21 cellular contexts compared by ENCODE assay signal in the genomic region with DNA sequence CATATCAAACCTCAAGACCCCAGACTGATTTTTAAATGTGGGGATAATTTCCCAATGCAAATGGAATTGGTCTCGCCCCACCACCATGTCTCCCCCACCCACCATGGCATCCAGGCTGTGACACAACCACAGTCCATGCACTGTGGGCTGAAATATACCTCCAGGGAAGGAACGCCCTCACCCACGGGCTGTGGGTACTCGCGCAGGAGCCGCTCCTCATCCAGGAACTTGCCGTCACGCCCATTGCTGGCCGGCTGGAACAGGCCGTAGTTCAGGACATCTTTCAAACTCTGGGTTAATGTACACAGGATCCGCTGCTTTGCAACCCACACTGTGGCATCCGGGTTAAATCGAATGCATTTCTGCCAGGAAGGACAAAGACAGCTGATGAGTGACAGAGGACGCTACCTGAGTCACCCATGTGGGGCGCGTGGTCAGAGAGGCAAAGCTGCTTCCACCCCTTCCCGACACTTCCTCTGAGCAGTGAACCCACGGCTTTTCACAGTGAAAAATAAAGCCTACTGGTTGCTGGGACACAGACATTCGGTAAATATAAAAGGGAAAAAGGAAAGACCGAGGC.
DNase-seq lines count a peak whose midpoint lies in the region; ATAC-seq, FAIRE-seq and TF ChIP-seq lines count a peak whose summit lies in the region.
"Had no signal": no experiment of that assay in that cellular context is flagged by ENCODE, and none has a peak within 500 bp of the region (broad histone marks: within the 10 kb centered on the region; RNA-seq: fewer than 3 reads in every experiment).

No MANE protein-coding gene starts in this region.

- H3K27me3 ChIP-seq in mesenchymal stem cell (ENCODE audit: control insufficient read depth in 1 of 2, insufficient read depth in 1 of 2, low read length in 2 of 2) (peaks cover 0 to 4% of the 10 kb centered on the region in 2 experiments), small intestine (ENCODE audit: control insufficient read depth in 2 of 2, insufficient read depth in 2 of 2, low read length in 2 of 2) (peaks cover 0 to 4% of the 10 kb centered on the region in 2 donors)

- intact Hi-C loops in activated CD4-positive, alpha-beta T cell treated with anti-CD3 and anti-CD28 coated beads, Interleukin-2, amount 10 ng/mL, durations not matched to agents 24 days and 14 days (cut with micrococcal nuclease), result no loop called here

- TF ChIP-seq CTCF in epithelial cell of proximal tubule (conservative IDR thresholded peaks at IDR 0.05; ENCODE audit: low read depth, low read length) (no peak), GM10266 (IDR thresholded peaks at IDR 0.05; ENCODE audit: control insufficient read depth, insufficient read depth, low read depth, missing control alignments) (no peak)

- peak overlapping the region; percentile 36 for H4K91ac ChIP-seq in mesenchymal stem cell (ENCODE audit: low read length)

- H3K14ac ChIP-seq in mesenchymal stem cell (ENCODE audit: low read length in 2 of 2), result no peak overlapping the region

- no peak overlapping the region for H3K4me3 Mint-ChIP-seq in activated CD4-positive, alpha-beta T cell treated with anti-CD3 and anti-CD28 coated beads, Interleukin-2, amount 10 ng/mL, durations not matched to agents 24 days and 14 days
- no peak overlapping the region for H3K4me3 Mint-ChIP-seq in stimulated activated naive B cell treated with anti-CD40 and anti-IgM and Interleukin-4, amounts not matched to agents 10 μg/mL and 1 μg/mL and 100 μg/mL, for 72 hours
- H3K4me3 Mint-ChIP-seq: B cell; CD8-positive, alpha-beta T cell; GM23338; HFFc6 had no signal

- H2BK120ac ChIP-seq in mesenchymal stem cell (ENCODE audit: low read depth, low read length), result no peak overlapping the region

- no peak overlapping the region for H3K4me2 ChIP-seq in mesenchymal stem cell (ENCODE audit: low read length, poor library complexity, severe bottlenecking)
- H3K4me2 ChIP-seq: BLaER1 treated with 17β-estradiol and CSF1 and Interleukin-3, amounts not matched to agents 10 nM and 100 nM; GM23338 had no signal

- H3K4me1 ChIP-seq in mesenchymal stem cell (ENCODE audit: control insufficient read depth, insufficient read depth, low read depth, low read length) (peaks cover 2% of the 10 kb centered on the region), small intestine (ENCODE audit: control insufficient read depth in 2 of 2, insufficient read depth in 1 of 2, low read depth in 1 of 2, low read length in 1 of 2) (peaks cover 0 to 2% of the 10 kb centered on the region in 2 donors)

- DNase-seq in SW480 (ENCODE audit: low spot score) (peak; percentile 6), epithelial cell of proximal tubule (ENCODE audit: low read depth) (peak; percentile 54), mesenchymal stem cell (no peak), small intestine (peak; percentile 14), GM10266 (ENCODE audit: extremely low spot score) (no peak)
- no peak for DNase-seq in activated CD4-positive, alpha-beta T cell treated with anti-CD3 and anti-CD28 coated beads, Interleukin-2, amount 10 ng/mL, durations not matched to agents 24 days and 14 days
- no peak for DNase-seq in stimulated activated naive B cell treated with anti-CD40 and anti-IgM and Interleukin-4, amounts not matched to agents 10 μg/mL and 1 μg/mL and 100 μg/mL, for 72 hours
- DNase-seq: Calu3; CD8-positive, alpha-beta T cell; DMS79 treated with DMSO at 0.1 percent for 48 hours; GF-D8; H7; HFFc6 had no signal

- no peak overlapping the region for H3K4ac ChIP-seq in mesenchymal stem cell (ENCODE audit: low read depth in 1 of 2, low read length in 2 of 2)

- H2AFZ ChIP-seq in mesenchymal stem cell (ENCODE audit: low read depth, low read length), result no peak overlapping the region
- H2AFZ ChIP-seq: GM23338 had no signal

- no peak overlapping the region for H2BK5ac ChIP-seq in mesenchymal stem cell (ENCODE audit: low read depth, low read length, poor library complexity, severe bottlenecking)

- H4K8ac ChIP-seq in mesenchymal stem cell (ENCODE audit: low read length), result no peak overlapping the region

- H3K79me1 ChIP-seq in mesenchymal stem cell (replicated peaks; ENCODE audit: low read length, poor library complexity, severe bottlenecking), result no peaks in the 10 kb centered on the region

- H3K27ac Mint-ChIP-seq in activated CD4-positive, alpha-beta T cell treated with anti-CD3 and anti-CD28 coated beads, Interleukin-2, amount 10 ng/mL, durations not matched to agents 24 days and 14 days, result no peak overlapping the region
- no peak overlapping the region for H3K27ac Mint-ChIP-seq in stimulated activated naive B cell treated with anti-CD40 and anti-IgM and Interleukin-4, amounts not matched to agents 10 μg/mL and 1 μg/mL and 100 μg/mL, for 72 hours
- H3K27ac Mint-ChIP-seq: B cell; CD8-positive, alpha-beta T cell; HFFc6 had no signal

- peaks cover 2% of the 10 kb centered on the region for H3K4me1 Mint-ChIP-seq in activated CD4-positive, alpha-beta T cell treated with anti-CD3 and anti-CD28 coated beads, Interleukin-2, amount 10 ng/mL, durations not matched to agents 24 days and 14 days
- peaks cover 3 to 6% of the 10 kb centered on the region in 2 donors for H3K4me1 Mint-ChIP-seq in stimulated activated naive B cell treated with anti-CD40 and anti-IgM and Interleukin-4, amounts not matched to agents 10 μg/mL and 1 μg/mL and 100 μg/mL, for 72 hours
- H3K4me1 Mint-ChIP-seq: B cell had no signal

- no peaks in the 10 kb centered on the region for H3K27me3 Mint-ChIP-seq in activated CD4-positive, alpha-beta T cell treated with anti-CD3 and anti-CD28 coated beads, Interleukin-2, amount 10 ng/mL, durations not matched to agents 24 days and 14 days
- peaks cover 25 to 60% of the 10 kb centered on the region in 2 donors for H3K27me3 Mint-ChIP-seq in stimulated activated naive B cell treated with anti-CD40 and anti-IgM and Interleukin-4, amounts not matched to agents 10 μg/mL and 1 μg/mL and 100 μg/mL, for 72 hours

- H2BK15ac ChIP-seq in mesenchymal stem cell (ENCODE audit: low read depth, poor library complexity, severe bottlenecking), result no peak overlapping the region

- no peak overlapping the region for H2BK12ac ChIP-seq in mesenchymal stem cell (ENCODE audit: low read length in 2 of 2)

- no peaks in the 10 kb centered on the region for H3K36me3 Mint-ChIP-seq in activated CD4-positive, alpha-beta T cell treated with anti-CD3 and anti-CD28 coated beads, Interleukin-2, amount 10 ng/mL, durations not matched to agents 24 days and 14 days (ENCODE audit: low read depth)
- no peaks in the 10 kb centered on the region for H3K36me3 Mint-ChIP-seq in stimulated activated naive B cell treated with anti-CD40 and anti-IgM and Interleukin-4, amounts not matched to agents 10 μg/mL and 1 μg/mL and 100 μg/mL, for 72 hours
- H3K36me3 Mint-ChIP-seq: CD8-positive, alpha-beta T cell had no signal

- WGBS in mesenchymal stem cell, result 95% methylated on average over 20 of the region's 20 CpGs
- WGBS in small intestine, 3 donors, result 87 to 90% (median 88%) methylated on average over 20 of the region's 20 CpGs

- peak overlapping the region; percentile 4 for H3K4me3 ChIP-seq in epithelial cell of proximal tubule (ENCODE audit: low read depth, low read length)
- no peak overlapping the region for H3K4me3 ChIP-seq in mesenchymal stem cell (ENCODE audit: insufficient read depth in 1 of 2, low read depth in 1 of 2, low read length in 2 of 2)
- H3K4me3 ChIP-seq in small intestine (ENCODE audit: low read depth in 1 of 2, low read length in 2 of 2), result no peak overlapping the region
- H3K4me3 ChIP-seq: BLaER1 treated with 17β-estradiol and CSF1 and Interleukin-3, amounts not matched to agents 10 nM and 100 nM; GM12878; GM23338 had no signal

- ATAC-seq in GM18870 (IDR thresholded peaks at IDR 0.05; ENCODE audit: unreplicated experiment), result no peak
- ATAC-seq in stimulated activated naive B cell treated with anti-CD40 and anti-IgM and Interleukin-4, amounts not matched to agents 10 μg/mL and 1 μg/mL and 100 μg/mL, for 72 hours (replicated peaks), result no peak
- ATAC-seq: CD8-positive, alpha-beta T cell; GM12878; GM23338; HCT116 had no signal

- no peak overlapping the region for H3K18ac ChIP-seq in mesenchymal stem cell (ENCODE audit: low read depth in 1 of 2, low read length in 2 of 2)

- H3K9me3 ChIP-seq in mesenchymal stem cell (ENCODE audit: control insufficient read depth, low read length), result no peaks in the 10 kb centered on the region
- no peaks in the 10 kb centered on the region for H3K9me3 ChIP-seq in small intestine (ENCODE audit: control insufficient read depth, low read depth)
- H3K9me3 ChIP-seq: BLaER1 treated with 17β-estradiol and CSF1 and Interleukin-3, amounts not matched to agents 10 nM and 100 nM had no signal

- H3K23ac ChIP-seq in mesenchymal stem cell (ENCODE audit: low read length in 2 of 2), result no peak overlapping the region

- no peak overlapping the region for H2AK5ac ChIP-seq in mesenchymal stem cell (ENCODE audit: low read length, severe bottlenecking)

- no peak overlapping the region for H3K9ac ChIP-seq in mesenchymal stem cell (ENCODE audit: low read length)
- H3K9ac ChIP-seq: BLaER1 treated with 17β-estradiol and CSF1 and Interleukin-3, amounts not matched to agents 10 nM and 100 nM had no signal

- H3K36me3 ChIP-seq in mesenchymal stem cell (ENCODE audit: control insufficient read depth in 1 of 2, insufficient read depth in 2 of 2, low read depth in 1 of 2, low read length in 2 of 2), result no peaks in the 10 kb centered on the region
- no peaks in the 10 kb centered on the region for H3K36me3 ChIP-seq in small intestine (ENCODE audit: control insufficient read depth in 2 of 2, insufficient read depth in 2 of 2, low read length in 2 of 2)
- H3K36me3 ChIP-seq: BLaER1 treated with 17β-estradiol and CSF1 and Interleukin-3, amounts not matched to agents 10 nM and 100 nM had no signal

- peaks cover 5% of the 10 kb centered on the region for H3K9me3 Mint-ChIP-seq in activated CD4-positive, alpha-beta T cell treated with anti-CD3 and anti-CD28 coated beads, Interleukin-2, amount 10 ng/mL, durations not matched to agents 24 days and 14 days
- H3K9me3 Mint-ChIP-seq in stimulated activated naive B cell treated with anti-CD40 and anti-IgM and Interleukin-4, amounts not matched to agents 10 μg/mL and 1 μg/mL and 100 μg/mL, for 72 hours, result peaks cover 1 to 5% of the 10 kb centered on the region in 2 donors
- H3K9me3 Mint-ChIP-seq: GM23338 had no signal

- no peak for FAIRE-seq in small intestine (lab: Jason Lieb, UNC)
- FAIRE-seq: GM12878, GM19239 had no signal

- H3K27ac ChIP-seq in mesenchymal stem cell (ENCODE audit: low read length, poor library complexity, severe bottlenecking) (no peak overlapping the region), small intestine (ENCODE audit: low read depth in 1 of 2, low read length in 1 of 2) (no peak overlapping the region)
- H3K27ac ChIP-seq: BLaER1 treated with 17β-estradiol and CSF1 and Interleukin-3, amounts not matched to agents 10 nM and 100 nM; HL-60 had no signal

Comparison
In these comparisons a context has a peak if more than half of its experiments do, and no peak if none do; other contexts are left out.
1. DNase-seq: peak in SW480 (single experiment), epithelial cell of proximal tubule (single experiment) and small intestine (single experiment); none in mesenchymal stem cell (single experiment), activated CD4-positive, alpha-beta T cell treated with anti-CD3 and anti-CD28 coated beads, Interleukin-2, amount 10 ng/mL, durations not matched to agents 24 days and 14 days (single experiment), GM10266 (single experiment) and stimulated activated naive B cell treated with anti-CD40 and anti-IgM and Interleukin-4, amounts not matched to agents 10 μg/mL and 1 μg/mL and 100 μg/mL, for 72 hours (single experiment).